1 cellular context compared by ENCODE assay signal in the genomic region with DNA sequence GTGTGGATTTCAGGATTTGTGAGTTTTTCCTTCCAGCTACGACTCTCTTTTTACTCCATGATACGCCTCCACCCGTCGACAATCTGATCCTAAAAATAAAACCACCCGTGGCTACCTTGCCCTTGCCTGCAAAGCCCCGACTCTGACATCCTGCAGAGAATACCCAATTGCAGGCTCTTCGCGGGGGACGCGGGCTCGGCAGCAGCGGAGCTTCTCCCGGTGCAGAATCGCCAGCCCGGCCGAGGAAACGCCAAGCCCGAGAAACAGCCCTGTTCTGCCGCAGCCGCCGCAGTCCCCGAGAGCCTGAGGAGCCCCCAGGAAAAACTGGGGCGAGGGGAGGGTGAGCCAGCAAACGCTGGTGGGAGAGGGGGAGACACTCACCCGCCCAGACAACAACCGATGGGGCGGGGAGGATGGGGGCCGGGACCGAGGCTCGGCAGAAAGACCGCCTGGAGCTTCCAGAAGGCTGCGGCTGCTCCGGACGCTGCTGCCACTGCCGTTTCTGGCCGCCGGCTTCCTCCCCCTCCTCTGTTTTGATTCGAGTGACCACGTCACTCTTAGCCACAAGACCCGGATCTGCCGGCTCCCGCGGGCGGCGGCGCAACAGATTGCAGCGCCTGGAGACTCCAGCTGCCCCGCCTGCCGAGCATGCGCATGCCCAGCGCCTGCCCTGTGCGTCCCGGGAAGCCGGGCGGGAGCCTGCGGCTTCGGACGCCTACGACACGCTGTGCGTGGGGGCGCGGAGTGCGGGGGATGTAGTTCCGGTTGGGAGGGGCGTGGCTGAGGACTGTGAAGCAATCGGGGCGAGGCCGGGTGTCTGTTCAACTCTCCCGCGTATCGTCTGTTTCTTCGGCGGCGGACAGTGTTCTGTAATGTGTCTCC.
TF ChIP-seq lines count a peak whose summit lies in the region.

A gene (minus strand): TSS at position 508 of the 882 bp plus-strand sequence. CDS start 33,720 bp downstream, outside the sequence.

TF ChIP-seq in K562, 482 proteins besides CTCF, POLR2A, EP300 and RAD21 (continued from another document and continues in another):
- TF ChIP-seq, protein P1, sequence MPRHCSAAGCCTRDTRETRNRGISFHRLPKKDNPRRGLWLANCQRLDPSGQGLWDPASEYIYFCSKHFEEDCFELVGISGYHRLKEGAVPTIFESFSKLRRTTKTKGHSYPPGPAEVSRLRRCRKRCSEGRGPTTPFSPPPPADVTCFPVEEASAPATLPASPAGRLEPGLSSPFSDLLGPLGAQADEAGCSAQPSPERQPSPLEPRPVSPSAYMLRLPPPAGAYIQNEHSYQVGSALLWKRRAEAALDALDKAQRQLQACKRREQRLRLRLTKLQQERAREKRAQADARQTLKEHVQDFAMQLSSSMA (CRISPR knock-in tag; IDR thresholded peaks at IDR 0.05) = 0 out of 2 replicates have a peak, but pooled peaks have one; percentile 26
- peak; percentile 98 for TF ChIP-seq KLF1 (tag; IDR thresholded peaks at IDR 0.05)
- peak; percentile 88 to 96 for TF ChIP-seq MAZ (CRISPR knock-in tag; conservative IDR thresholded peaks at IDR 0.05 in 1 of 2, IDR thresholded peaks at IDR 0.05 in 1 of 2)
- peak; percentile 74 for TF ChIP-seq NCOR1 (IDR thresholded peaks at IDR 0.05)
- TF ChIP-seq SMARCB1 (IDR thresholded peaks at IDR 0.05; ENCODE audit: insufficient read length, low read depth) = peak; percentile 67
- TF ChIP-seq, protein P2, sequence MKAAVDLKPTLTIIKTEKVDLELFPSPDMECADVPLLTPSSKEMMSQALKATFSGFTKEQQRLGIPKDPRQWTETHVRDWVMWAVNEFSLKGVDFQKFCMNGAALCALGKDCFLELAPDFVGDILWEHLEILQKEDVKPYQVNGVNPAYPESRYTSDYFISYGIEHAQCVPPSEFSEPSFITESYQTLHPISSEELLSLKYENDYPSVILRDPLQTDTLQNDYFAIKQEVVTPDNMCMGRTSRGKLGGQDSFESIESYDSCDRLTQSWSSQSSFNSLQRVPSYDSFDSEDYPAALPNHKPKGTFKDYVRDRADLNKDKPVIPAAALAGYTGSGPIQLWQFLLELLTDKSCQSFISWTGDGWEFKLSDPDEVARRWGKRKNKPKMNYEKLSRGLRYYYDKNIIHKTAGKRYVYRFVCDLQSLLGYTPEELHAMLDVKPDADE (conservative IDR thresholded peaks at IDR 0.05; ENCODE audit: control insufficient read depth, low read depth, low read length) = peak; percentile 53
- TF ChIP-seq, protein P3, sequence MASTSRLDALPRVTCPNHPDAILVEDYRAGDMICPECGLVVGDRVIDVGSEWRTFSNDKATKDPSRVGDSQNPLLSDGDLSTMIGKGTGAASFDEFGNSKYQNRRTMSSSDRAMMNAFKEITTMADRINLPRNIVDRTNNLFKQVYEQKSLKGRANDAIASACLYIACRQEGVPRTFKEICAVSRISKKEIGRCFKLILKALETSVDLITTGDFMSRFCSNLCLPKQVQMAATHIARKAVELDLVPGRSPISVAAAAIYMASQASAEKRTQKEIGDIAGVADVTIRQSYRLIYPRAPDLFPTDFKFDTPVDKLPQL (IDR thresholded peaks at IDR 0.05; ENCODE audit: extremely low read depth, insufficient read length) = no peak
- TF ChIP-seq GABPB1 (CRISPR knock-in tag; IDR thresholded peaks at IDR 0.05) = peak; percentile 93
- peak; percentile 80 to 83; a peak in 3 of 4 replicates for TF ChIP-seq TBL1XR1 (IDR thresholded peaks at IDR 0.05; ENCODE audit: low read length in 2 of 2)
- TF ChIP-seq TCF3 (CRISPR knock-in tag; IDR thresholded peaks at IDR 0.05) = peak; percentile 24; the same call in 1 of the 2 replicates
- TF ChIP-seq TSC22D4 (tag; IDR thresholded peaks at IDR 0.05) = no peak
- TF ChIP-seq, protein P4, sequence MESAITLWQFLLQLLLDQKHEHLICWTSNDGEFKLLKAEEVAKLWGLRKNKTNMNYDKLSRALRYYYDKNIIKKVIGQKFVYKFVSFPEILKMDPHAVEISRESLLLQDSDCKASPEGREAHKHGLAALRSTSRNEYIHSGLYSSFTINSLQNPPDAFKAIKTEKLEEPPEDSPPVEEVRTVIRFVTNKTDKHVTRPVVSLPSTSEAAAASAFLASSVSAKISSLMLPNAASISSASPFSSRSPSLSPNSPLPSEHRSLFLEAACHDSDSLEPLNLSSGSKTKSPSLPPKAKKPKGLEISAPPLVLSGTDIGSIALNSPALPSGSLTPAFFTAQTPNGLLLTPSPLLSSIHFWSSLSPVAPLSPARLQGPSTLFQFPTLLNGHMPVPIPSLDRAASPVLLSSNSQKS (CRISPR knock-in tag; IDR thresholded peaks at IDR 0.05) = no peak
- TF ChIP-seq, protein P5, sequence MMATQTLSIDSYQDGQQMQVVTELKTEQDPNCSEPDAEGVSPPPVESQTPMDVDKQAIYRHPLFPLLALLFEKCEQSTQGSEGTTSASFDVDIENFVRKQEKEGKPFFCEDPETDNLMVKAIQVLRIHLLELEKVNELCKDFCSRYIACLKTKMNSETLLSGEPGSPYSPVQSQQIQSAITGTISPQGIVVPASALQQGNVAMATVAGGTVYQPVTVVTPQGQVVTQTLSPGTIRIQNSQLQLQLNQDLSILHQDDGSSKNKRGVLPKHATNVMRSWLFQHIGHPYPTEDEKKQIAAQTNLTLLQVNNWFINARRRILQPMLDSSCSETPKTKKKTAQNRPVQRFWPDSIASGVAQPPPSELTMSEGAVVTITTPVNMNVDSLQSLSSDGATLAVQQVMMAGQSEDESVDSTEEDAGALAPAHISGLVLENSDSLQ (IDR thresholded peaks at IDR 0.05) = peak; percentile 79
- 0 out of 2 replicates have a peak, but pooled peaks have one; percentile 36 for TF ChIP-seq SAFB (IDR thresholded peaks at IDR 0.05; ENCODE audit: borderline replicate concordance, low read depth, low read length)
- peak; percentile 99 for TF ChIP-seq CEBPB (tag; IDR thresholded peaks at IDR 0.05)
- peak; percentile 50 for TF ChIP-seq PCBP1 (IDR thresholded peaks at IDR 0.05; ENCODE audit: low read depth, low read length, poor library complexity, severe bottlenecking)
- TF ChIP-seq SPI1 (IDR thresholded peaks at IDR 0.05; ENCODE audit: borderline replicate concordance, low read depth, low read length) = 0 out of 2 replicates have a peak, but pooled peaks have one; percentile 2
- peak; percentile 90 for TF ChIP-seq MYC (IDR thresholded peaks at IDR 0.05; ENCODE audit: low read depth, low read length)
- no peak for TF ChIP-seq MYC (CRISPR knock-in tag; IDR thresholded peaks at IDR 0.05; ENCODE audit: borderline replicate concordance, low read depth)
- peak; percentile 7 for TF ChIP-seq PHF20 (IDR thresholded peaks at IDR 0.05; ENCODE audit: partially characterized antibody)
- no peak for TF ChIP-seq ZFP30 (CRISPR knock-in tag; IDR thresholded peaks at IDR 0.05; ENCODE audit: borderline replicate concordance)
- TF ChIP-seq IFI16 (CRISPR knock-in tag; IDR thresholded peaks at IDR 0.05) = no peak
- TF ChIP-seq RNF2 (IDR thresholded peaks at IDR 0.05) = peak; percentile 93
- no peak for TF ChIP-seq STAT5B (CRISPR knock-in tag; IDR thresholded peaks at IDR 0.05)
- TF ChIP-seq RB1 (IDR thresholded peaks at IDR 0.05; ENCODE audit: low read depth) = peak; percentile 91
- TF ChIP-seq FOXP1 (CRISPR knock-in tag; IDR thresholded peaks at IDR 0.05) = peak; percentile 29; the same call in 1 of the 2 replicates
- peak; percentile 97 for TF ChIP-seq RBFOX2 (IDR thresholded peaks at IDR 0.05; ENCODE audit: low read depth, low read length)
- peak; percentile 92 for TF ChIP-seq ATF7 (IDR thresholded peaks at IDR 0.05)
- TF ChIP-seq CREB1 (IDR thresholded peaks at IDR 0.05) = peak; percentile 71; the same call in 1 of the 2 replicates
- TF ChIP-seq CREB1 (CRISPR knock-in tag; IDR thresholded peaks at IDR 0.05) = peak; percentile 85
- no peak for TF ChIP-seq ZKSCAN3 (CRISPR knock-in tag; IDR thresholded peaks at IDR 0.05)
- peak; percentile 22; the same call in 1 of the 2 replicates for TF ChIP-seq ZBTB1 (CRISPR knock-in tag; IDR thresholded peaks at IDR 0.05; ENCODE audit: borderline replicate concordance, low read depth)
- TF ChIP-seq, protein P6, sequence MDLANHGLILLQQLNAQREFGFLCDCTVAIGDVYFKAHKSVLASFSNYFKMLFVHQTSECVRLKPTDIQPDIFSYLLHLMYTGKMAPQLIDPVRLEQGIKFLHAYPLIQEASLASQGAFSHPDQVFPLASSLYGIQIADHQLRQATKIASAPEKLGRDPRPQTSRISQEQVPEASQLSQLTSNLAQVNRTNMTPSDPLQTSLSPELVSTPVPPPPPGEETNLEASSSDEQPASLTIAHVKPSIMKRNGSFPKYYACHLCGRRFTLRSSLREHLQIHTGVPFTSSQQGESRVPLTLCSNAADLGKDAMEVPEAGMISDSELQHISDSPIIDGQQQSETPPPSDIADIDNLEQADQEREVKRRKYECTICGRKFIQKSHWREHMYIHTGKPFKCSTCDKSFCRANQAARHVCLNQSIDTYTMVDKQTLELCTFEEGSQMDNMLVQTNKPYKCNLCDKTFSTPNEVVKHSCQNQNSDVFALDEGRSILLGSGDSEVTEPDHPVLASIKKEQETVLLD (IDR thresholded peaks at IDR 0.05) = peak; percentile 95
- TF ChIP-seq KLF16 (IDR thresholded peaks at IDR 0.05) = peak; percentile 70; the same call in 1 of the 2 replicates
- no peak for TF ChIP-seq NFYB (IDR thresholded peaks at IDR 0.05; ENCODE audit: extremely low read depth, insufficient read length)
- TF ChIP-seq, protein P7, sequence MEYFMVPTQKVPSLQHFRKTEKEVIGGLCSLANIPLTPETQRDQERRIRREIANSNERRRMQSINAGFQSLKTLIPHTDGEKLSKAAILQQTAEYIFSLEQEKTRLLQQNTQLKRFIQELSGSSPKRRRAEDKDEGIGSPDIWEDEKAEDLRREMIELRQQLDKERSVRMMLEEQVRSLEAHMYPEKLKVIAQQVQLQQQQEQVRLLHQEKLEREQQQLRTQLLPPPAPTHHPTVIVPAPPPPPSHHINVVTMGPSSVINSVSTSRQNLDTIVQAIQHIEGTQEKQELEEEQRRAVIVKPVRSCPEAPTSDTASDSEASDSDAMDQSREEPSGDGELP (CRISPR knock-in tag; IDR thresholded peaks at IDR 0.05; ENCODE audit: borderline replicate concordance) = peak; percentile 96
- peak; percentile 71; the same call in 1 of the 2 replicates for TF ChIP-seq GATAD2A (IDR thresholded peaks at IDR 0.05)
- TF ChIP-seq, protein P8, sequence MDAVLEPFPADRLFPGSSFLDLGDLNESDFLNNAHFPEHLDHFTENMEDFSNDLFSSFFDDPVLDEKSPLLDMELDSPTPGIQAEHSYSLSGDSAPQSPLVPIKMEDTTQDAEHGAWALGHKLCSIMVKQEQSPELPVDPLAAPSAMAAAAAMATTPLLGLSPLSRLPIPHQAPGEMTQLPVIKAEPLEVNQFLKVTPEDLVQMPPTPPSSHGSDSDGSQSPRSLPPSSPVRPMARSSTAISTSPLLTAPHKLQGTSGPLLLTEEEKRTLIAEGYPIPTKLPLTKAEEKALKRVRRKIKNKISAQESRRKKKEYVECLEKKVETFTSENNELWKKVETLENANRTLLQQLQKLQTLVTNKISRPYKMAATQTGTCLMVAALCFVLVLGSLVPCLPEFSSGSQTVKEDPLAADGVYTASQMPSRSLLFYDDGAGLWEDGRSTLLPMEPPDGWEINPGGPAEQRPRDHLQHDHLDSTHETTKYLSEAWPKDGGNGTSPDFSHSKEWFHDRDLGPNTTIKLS (IDR thresholded peaks at IDR 0.05; ENCODE audit: borderline replicate concordance, low read depth) = peak; percentile 82
- TF ChIP-seq ZBTB7A (IDR thresholded peaks at IDR 0.05; ENCODE audit: borderline replicate concordance, control insufficient read depth, low read depth, low read length) = peak; percentile 54; the same call in 1 of the 2 replicates
- TF ChIP-seq HDAC2 (IDR thresholded peaks at IDR 0.05) = peak; percentile 27; the same call in 1 of the 2 replicates
- no peak for TF ChIP-seq ATF1 (CRISPR knock-in tag; IDR thresholded peaks at IDR 0.05)
- peak; percentile 91 for TF ChIP-seq ATF1 (tag; IDR thresholded peaks at IDR 0.05)
- peak; percentile 98 for TF ChIP-seq ETV5 (CRISPR knock-in tag; IDR thresholded peaks at IDR 0.05; ENCODE audit: low read depth)
- peak; percentile 86; the same call in 1 of the 2 replicates for TF ChIP-seq PHF21A (IDR thresholded peaks at IDR 0.05; ENCODE audit: borderline replicate concordance, low read depth)
- TF ChIP-seq KDM4B (IDR thresholded peaks at IDR 0.05; ENCODE audit: borderline replicate concordance in 2 of 2, low read depth in 1 of 2) = 0 out of 4 replicates have a peak, but pooled peaks of 1 of the 2 experiments have one; percentile 33
- TF ChIP-seq POU5F1 (IDR thresholded peaks at IDR 0.05; ENCODE audit: borderline replicate concordance, low read depth, low read length, partially characterized antibody) = peak; percentile 65
- TF ChIP-seq, protein P9, sequence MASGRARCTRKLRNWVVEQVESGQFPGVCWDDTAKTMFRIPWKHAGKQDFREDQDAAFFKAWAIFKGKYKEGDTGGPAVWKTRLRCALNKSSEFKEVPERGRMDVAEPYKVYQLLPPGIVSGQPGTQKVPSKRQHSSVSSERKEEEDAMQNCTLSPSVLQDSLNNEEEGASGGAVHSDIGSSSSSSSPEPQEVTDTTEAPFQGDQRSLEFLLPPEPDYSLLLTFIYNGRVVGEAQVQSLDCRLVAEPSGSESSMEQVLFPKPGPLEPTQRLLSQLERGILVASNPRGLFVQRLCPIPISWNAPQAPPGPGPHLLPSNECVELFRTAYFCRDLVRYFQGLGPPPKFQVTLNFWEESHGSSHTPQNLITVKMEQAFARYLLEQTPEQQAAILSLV (tag; IDR thresholded peaks at IDR 0.05) = peak; percentile 77
- TF ChIP-seq POLR3A (IDR thresholded peaks at IDR 0.05; ENCODE audit: borderline replicate concordance, extremely low read depth, insufficient read depth, insufficient read length) = no peak
- peak; percentile 77 for TF ChIP-seq PML (IDR thresholded peaks at IDR 0.05; ENCODE audit: low read length)
- peak; percentile 74 for TF ChIP-seq BHLHE40 (IDR thresholded peaks at IDR 0.05; ENCODE audit: low read length)
- peak; percentile 22 for TF ChIP-seq HNRNPK (IDR thresholded peaks at IDR 0.05; ENCODE audit: low read depth, low read length, poor library complexity, severe bottlenecking)
- TF ChIP-seq, protein P10, sequence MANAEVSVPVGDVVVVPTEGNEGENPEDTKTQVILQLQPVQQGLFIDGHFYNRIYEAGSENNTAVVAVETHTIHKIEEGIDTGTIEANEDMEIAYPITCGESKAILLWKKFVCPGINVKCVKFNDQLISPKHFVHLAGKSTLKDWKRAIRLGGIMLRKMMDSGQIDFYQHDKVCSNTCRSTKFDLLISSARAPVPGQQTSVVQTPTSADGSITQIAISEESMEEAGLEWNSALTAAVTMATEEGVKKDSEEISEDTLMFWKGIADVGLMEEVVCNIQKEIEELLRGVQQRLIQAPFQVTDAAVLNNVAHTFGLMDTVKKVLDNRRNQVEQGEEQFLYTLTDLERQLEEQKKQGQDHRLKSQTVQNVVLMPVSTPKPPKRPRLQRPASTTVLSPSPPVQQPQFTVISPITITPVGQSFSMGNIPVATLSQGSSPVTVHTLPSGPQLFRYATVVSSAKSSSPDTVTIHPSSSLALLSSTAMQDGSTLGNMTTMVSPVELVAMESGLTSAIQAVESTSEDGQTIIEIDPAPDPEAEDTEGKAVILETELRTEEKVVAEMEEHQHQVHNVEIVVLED (CRISPR knock-in tag; IDR thresholded peaks at IDR 0.05) = peak; percentile 96
- TF ChIP-seq SP1 (CRISPR knock-in tag; IDR thresholded peaks at IDR 0.05) = peak; percentile 85
- peak; percentile 58 for TF ChIP-seq HNRNPLL (IDR thresholded peaks at IDR 0.05; ENCODE audit: low read depth, low read length, poor library complexity, severe bottlenecking)
- TF ChIP-seq CEBPG (CRISPR knock-in tag; IDR thresholded peaks at IDR 0.05) = peak; percentile 97
- TF ChIP-seq CEBPG (tag; conservative IDR thresholded peaks at IDR 0.05 in 1 of 2, IDR thresholded peaks at IDR 0.05 in 1 of 2) = peak; percentile 98
